1 cellular context compared by ENCODE assay signal in the genomic region with DNA sequence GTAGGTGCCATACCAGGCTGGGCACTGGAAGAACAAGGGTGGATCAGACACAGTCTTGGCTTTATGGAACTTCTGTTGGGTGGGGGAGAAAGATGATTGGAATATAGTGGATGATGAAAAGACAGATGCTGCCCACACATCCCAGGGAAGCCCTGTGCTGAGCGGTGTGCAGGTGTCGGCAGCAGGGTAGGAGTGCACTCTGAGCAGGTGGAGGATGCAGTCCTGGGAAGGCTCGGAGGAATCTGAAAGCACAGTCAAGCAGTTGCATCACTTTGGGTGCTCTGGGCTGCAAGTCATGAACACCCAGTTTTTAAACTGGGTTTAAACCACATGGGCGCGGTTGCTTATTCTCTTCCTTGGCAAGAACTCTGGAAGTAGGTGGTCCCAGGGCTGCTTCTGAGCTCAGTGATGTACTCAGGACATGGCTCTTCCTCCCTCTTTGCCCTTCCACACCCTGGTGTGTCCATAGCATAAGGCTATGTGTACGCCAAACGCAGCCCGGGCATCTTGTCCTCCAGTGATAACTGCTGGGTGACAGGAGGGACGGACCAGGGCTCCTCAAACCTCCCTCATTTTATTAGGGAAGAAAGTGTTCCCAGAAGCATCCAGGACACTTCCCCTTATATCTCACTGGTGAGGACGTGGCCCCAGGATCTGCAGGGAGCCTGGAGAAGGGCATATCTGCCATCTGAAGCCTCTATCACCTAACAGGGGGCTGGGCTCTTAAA.
TF ChIP-seq lines count a peak whose summit lies in the region.

No MANE protein-coding gene starts in this region.

TF ChIP-seq in H1, 55 proteins besides CTCF, POLR2A, EP300 and RAD21 (continued from another document):
- no peak for TF ChIP-seq HDAC2 (IDR thresholded peaks at IDR 0.05; ENCODE audit: borderline replicate concordance in 1 of 2, low read depth in 2 of 2, low read length in 2 of 2)
- no peak for TF ChIP-seq SP1 (IDR thresholded peaks at IDR 0.05; ENCODE audit: low read depth, low read length)
- no peak for TF ChIP-seq BRCA1 (IDR thresholded peaks at IDR 0.05; ENCODE audit: low read depth, low read length)
- no peak for TF ChIP-seq BCL11A (IDR thresholded peaks at IDR 0.05; ENCODE audit: low read depth in 2 of 2, low read length in 2 of 2)
- TF ChIP-seq EGR1 (IDR thresholded peaks at IDR 0.05; ENCODE audit: borderline replicate concordance, low read depth, low read length) = no peak
- TF ChIP-seq TAF7 (optimal IDR thresholded peaks at IDR 0.05; ENCODE audit: borderline replicate concordance, low read depth, low read length) = no peak
- no peak for TF ChIP-seq RFX5 (IDR thresholded peaks at IDR 0.05; ENCODE audit: borderline replicate concordance, low read depth, low read length)
- no peak for TF ChIP-seq FOSL1 (IDR thresholded peaks at IDR 0.05; ENCODE audit: insufficient read depth, low read depth, low read length)
